1 cellular context compared by ENCODE assay signal in the genomic region with DNA sequence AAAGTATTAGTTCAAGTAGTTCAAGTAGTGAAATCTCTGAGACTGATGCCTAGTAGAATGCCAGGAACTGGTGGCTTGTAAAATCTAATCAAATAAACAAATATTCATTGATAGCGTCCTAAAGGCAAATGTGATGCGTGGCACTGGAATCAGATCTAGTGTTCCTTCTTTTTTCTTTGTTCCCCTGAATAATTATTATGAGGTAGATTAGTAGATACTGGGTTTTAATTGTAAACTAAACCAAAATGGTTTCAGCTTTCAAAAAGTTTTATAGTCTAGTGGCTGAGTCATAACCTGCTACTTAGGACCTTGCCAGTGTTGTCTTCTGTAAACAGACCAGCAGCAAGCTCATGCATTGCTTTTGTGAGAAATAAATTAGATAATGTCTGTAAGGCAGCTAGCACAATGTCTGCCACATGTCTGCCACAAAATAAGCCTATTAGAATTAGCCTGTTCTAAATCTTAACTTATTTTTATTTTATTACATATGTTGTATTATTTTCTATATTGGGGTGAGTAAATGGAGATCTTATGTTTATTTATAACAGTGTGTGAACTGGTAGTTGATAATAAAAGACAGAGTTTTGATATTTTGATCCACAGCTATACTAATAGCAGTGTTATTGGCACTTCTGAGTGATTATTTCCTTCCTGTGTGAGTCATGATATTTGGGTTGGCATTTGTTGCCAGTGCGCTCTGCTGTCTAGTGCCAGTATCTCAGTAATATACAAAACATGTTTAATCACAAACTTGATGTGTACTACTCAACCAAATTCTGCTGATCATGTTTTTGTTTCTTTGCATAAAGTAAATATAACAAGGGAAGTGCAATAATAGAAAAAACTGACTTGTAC.
TF ChIP-seq lines count a peak whose summit lies in the region.

No MANE protein-coding gene starts in this region.

TF ChIP-seq in IMR-90, 13 proteins besides CTCF, POLR2A, EP300 and RAD21 (continued from another document):
- TF ChIP-seq, protein P1, sequence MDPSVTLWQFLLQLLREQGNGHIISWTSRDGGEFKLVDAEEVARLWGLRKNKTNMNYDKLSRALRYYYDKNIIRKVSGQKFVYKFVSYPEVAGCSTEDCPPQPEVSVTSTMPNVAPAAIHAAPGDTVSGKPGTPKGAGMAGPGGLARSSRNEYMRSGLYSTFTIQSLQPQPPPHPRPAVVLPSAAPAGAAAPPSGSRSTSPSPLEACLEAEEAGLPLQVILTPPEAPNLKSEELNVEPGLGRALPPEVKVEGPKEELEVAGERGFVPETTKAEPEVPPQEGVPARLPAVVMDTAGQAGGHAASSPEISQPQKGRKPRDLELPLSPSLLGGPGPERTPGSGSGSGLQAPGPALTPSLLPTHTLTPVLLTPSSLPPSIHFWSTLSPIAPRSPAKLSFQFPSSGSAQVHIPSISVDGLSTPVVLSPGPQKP (IDR thresholded peaks at IDR 0.05; ENCODE audit: borderline replicate concordance, low read depth, low read length): no peak
- no peak for TF ChIP-seq NFE2L2 (IDR thresholded peaks at IDR 0.05; ENCODE audit: low read depth, low read length)
- TF ChIP-seq USF2 (IDR thresholded peaks at IDR 0.05; ENCODE audit: low read depth, low read length): no peak
- TF ChIP-seq MAZ (IDR thresholded peaks at IDR 0.05; ENCODE audit: borderline replicate concordance, low read depth, low read length): no peak
- no peak for TF ChIP-seq RFX5 (IDR thresholded peaks at IDR 0.05; ENCODE audit: low read depth, low read length)
